In genomic region chr6:157323114-157323923, GRCh38 we compare ENCODE assay signal across 1 cellular context.
TF ChIP-seq lines count a peak whose summit lies in the region.

Gene TMEM242, minus strand, starts transcription at chr6:157323519. Its CDS starts 20 bp downstream, at chr6:157323499.

TF ChIP-seq in HepG2, 621 proteins besides CTCF, POLR2A, EP300 and RAD21 (continued from another document and continues in another):
- TF ChIP-seq ZNF704 (CRISPR knock-in tag; IDR thresholded peaks at IDR 0.05; ENCODE audit: borderline replicate concordance): peak; percentile 88; the same call in 1 of the 2 replicates
- TF ChIP-seq FOXA3 (CRISPR knock-in tag; IDR thresholded peaks at IDR 0.05): peak; percentile 84
- peak; percentile 73; the same call in 1 of the 2 replicates for TF ChIP-seq ZC3H13 (CRISPR knock-in tag; IDR thresholded peaks at IDR 0.05)
- TF ChIP-seq ZNF496 (CRISPR knock-in tag; IDR thresholded peaks at IDR 0.05; ENCODE audit: insufficient replicate concordance): no peak
- TF ChIP-seq CENPT (CRISPR knock-in tag; IDR thresholded peaks at IDR 0.05; ENCODE audit: low read depth): peak; percentile 92
- peak; percentile 99 for TF ChIP-seq POGK (CRISPR knock-in tag; conservative IDR thresholded peaks at IDR 0.05)
- TF ChIP-seq XRCC5 (optimal IDR thresholded peaks at IDR 0.05; ENCODE audit: low read length): peak; percentile 100
- peak; percentile 94; the same call in 1 of the 2 replicates for TF ChIP-seq FIP1L1 (IDR thresholded peaks at IDR 0.05; ENCODE audit: borderline replicate concordance, insufficient read depth, low read depth, low read length)
- no peak for TF ChIP-seq TCF12 (IDR thresholded peaks at IDR 0.05)
- peak; percentile 83 for TF ChIP-seq TCF12 (CRISPR knock-in tag; IDR thresholded peaks at IDR 0.05)
- TF ChIP-seq GMEB1 (CRISPR knock-in tag; IDR thresholded peaks at IDR 0.05; ENCODE audit: borderline replicate concordance): peak; percentile 82
- TF ChIP-seq BHLHE40 (IDR thresholded peaks at IDR 0.05; ENCODE audit: low read length): peak; percentile 52; the same call in 1 of the 2 replicates
- peak; percentile 98 for TF ChIP-seq NKX3-1 (CRISPR knock-in tag; IDR thresholded peaks at IDR 0.05)
- TF ChIP-seq ISX (CRISPR knock-in tag; conservative IDR thresholded peaks at IDR 0.05): peak; percentile 76; the same call in 1 of the 2 replicates
- TF ChIP-seq CBX2 (IDR thresholded peaks at IDR 0.05; ENCODE audit: low read depth, low read length): peak; percentile 55; the same call in 1 of the 2 replicates
- TF ChIP-seq CBX2 (CRISPR knock-in tag; IDR thresholded peaks at IDR 0.05; ENCODE audit: low read depth): no peak; the same call in 1 of the 2 replicates
- peak; percentile 91 for TF ChIP-seq GATA4 (IDR thresholded peaks at IDR 0.05; ENCODE audit: borderline replicate concordance, low read depth)
- TF ChIP-seq ARID4A (CRISPR knock-in tag; IDR thresholded peaks at IDR 0.05; ENCODE audit: borderline replicate concordance): peak; percentile 96
- peak; percentile 98 for TF ChIP-seq HOXA3 (CRISPR knock-in tag; IDR thresholded peaks at IDR 0.05)
- TF ChIP-seq ARNTL (CRISPR knock-in tag; IDR thresholded peaks at IDR 0.05): peak; percentile 3; the same call in 1 of the 2 replicates
- TF ChIP-seq CERS6 (CRISPR knock-in tag; IDR thresholded peaks at IDR 0.05): no peak
- TF ChIP-seq CBX1 (IDR thresholded peaks at IDR 0.05; ENCODE audit: low read depth): peak; percentile 99
- TF ChIP-seq RXRA (CRISPR knock-in tag; IDR thresholded peaks at IDR 0.05): peak; percentile 95
- TF ChIP-seq ZNF710 (CRISPR knock-in tag; IDR thresholded peaks at IDR 0.05; ENCODE audit: borderline replicate concordance): peak; percentile 61; the same call in 1 of the 2 replicates
- 0 out of 2 replicates have a peak, but pooled peaks have one; percentile 55 for TF ChIP-seq NFE2 (CRISPR knock-in tag; IDR thresholded peaks at IDR 0.05)
- TF ChIP-seq ZNF562 (CRISPR knock-in tag; IDR thresholded peaks at IDR 0.05; ENCODE audit: borderline replicate concordance): no peak
- peak; percentile 97 for TF ChIP-seq YY1 (IDR thresholded peaks at IDR 0.05; ENCODE audit: insufficient read depth, insufficient replicate concordance, low read depth, low read length)
- peak; percentile 80 for TF ChIP-seq PRDM10 (CRISPR knock-in tag; IDR thresholded peaks at IDR 0.05; ENCODE audit: low read depth)
- peak; percentile 90 for TF ChIP-seq SP4 (CRISPR knock-in tag; IDR thresholded peaks at IDR 0.05)
- TF ChIP-seq PAF1 (CRISPR knock-in tag; IDR thresholded peaks at IDR 0.05): 0 out of 2 replicates have a peak, but pooled peaks have one; percentile 74
- TF ChIP-seq U2AF1 (optimal IDR thresholded peaks at IDR 0.05; ENCODE audit: low read depth, low read length): peak; percentile 99
- no peak for TF ChIP-seq ZNF570 (CRISPR knock-in tag; IDR thresholded peaks at IDR 0.05; ENCODE audit: borderline replicate concordance)
- peak; percentile 96 for TF ChIP-seq DNMT1 (CRISPR knock-in tag; IDR thresholded peaks at IDR 0.05)
- TF ChIP-seq RNF2 (conservative IDR thresholded peaks at IDR 0.05; ENCODE audit: low read depth): peak; percentile 74
- peak; percentile 36 for TF ChIP-seq STAG1 (CRISPR knock-in tag; IDR thresholded peaks at IDR 0.05)
- TF ChIP-seq SALL1 (CRISPR knock-in tag; IDR thresholded peaks at IDR 0.05): peak; percentile 95
- peak; percentile 69; the same call in 1 of the 2 replicates for TF ChIP-seq RFX5 (IDR thresholded peaks at IDR 0.05; ENCODE audit: low read depth, low read length)
- peak; percentile 88; the same call in 1 of the 2 replicates for TF ChIP-seq ZBTB39 (CRISPR knock-in tag; IDR thresholded peaks at IDR 0.05)
- TF ChIP-seq ZNF891 (CRISPR knock-in tag; IDR thresholded peaks at IDR 0.05): peak; percentile 92
- TF ChIP-seq CENPX (CRISPR knock-in tag; IDR thresholded peaks at IDR 0.05): no peak
- peak; percentile 97 for TF ChIP-seq ETS1 (CRISPR knock-in tag; IDR thresholded peaks at IDR 0.05)
- TF ChIP-seq NFE2L1 (CRISPR knock-in tag; IDR thresholded peaks at IDR 0.05; ENCODE audit: borderline replicate concordance): no peak
